Comparison of ENCODE assay signal across 1 cellular context in genomic region chr3:195337747-195338146, GRCh38.
TF ChIP-seq lines count a peak whose summit lies in the region.

No MANE protein-coding gene starts in this region.

TF ChIP-seq in WTC11, 78 proteins besides CTCF, POLR2A, EP300 and RAD21 (continued from another document):
- TF ChIP-seq, protein P1, sequence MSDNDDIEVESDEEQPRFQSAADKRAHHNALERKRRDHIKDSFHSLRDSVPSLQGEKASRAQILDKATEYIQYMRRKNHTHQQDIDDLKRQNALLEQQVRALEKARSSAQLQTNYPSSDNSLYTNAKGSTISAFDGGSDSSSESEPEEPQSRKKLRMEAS (CRISPR knock-in tag; IDR thresholded peaks at IDR 0.05): no peak
- TF ChIP-seq, protein P2, sequence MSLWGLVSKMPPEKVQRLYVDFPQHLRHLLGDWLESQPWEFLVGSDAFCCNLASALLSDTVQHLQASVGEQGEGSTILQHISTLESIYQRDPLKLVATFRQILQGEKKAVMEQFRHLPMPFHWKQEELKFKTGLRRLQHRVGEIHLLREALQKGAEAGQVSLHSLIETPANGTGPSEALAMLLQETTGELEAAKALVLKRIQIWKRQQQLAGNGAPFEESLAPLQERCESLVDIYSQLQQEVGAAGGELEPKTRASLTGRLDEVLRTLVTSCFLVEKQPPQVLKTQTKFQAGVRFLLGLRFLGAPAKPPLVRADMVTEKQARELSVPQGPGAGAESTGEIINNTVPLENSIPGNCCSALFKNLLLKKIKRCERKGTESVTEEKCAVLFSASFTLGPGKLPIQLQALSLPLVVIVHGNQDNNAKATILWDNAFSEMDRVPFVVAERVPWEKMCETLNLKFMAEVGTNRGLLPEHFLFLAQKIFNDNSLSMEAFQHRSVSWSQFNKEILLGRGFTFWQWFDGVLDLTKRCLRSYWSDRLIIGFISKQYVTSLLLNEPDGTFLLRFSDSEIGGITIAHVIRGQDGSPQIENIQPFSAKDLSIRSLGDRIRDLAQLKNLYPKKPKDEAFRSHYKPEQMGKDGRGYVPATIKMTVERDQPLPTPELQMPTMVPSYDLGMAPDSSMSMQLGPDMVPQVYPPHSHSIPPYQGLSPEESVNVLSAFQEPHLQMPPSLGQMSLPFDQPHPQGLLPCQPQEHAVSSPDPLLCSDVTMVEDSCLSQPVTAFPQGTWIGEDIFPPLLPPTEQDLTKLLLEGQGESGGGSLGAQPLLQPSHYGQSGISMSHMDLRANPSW (CRISPR knock-in tag; conservative IDR thresholded peaks at IDR 0.05; ENCODE audit: low read depth): no peak
- TF ChIP-seq E2F1 (CRISPR knock-in tag; IDR thresholded peaks at IDR 0.05) (no peak), ELF4 (CRISPR knock-in tag; IDR thresholded peaks at IDR 0.05; ENCODE audit: low read depth) (no peak), NR1H2 (CRISPR knock-in tag; IDR thresholded peaks at IDR 0.05) (no peak)
TF ChIP-seq in WTC11: peak in this region for 0.
